Comparison of ENCODE assay signal across 1 cellular context in genomic region chr11:128776434-128777284, GRCh38.
TF ChIP-seq lines count a peak whose summit lies in the region.

No MANE protein-coding gene starts in this region.

TF ChIP-seq in K562, 482 proteins besides CTCF, POLR2A, EP300 and RAD21 (continued from another document):
- TF ChIP-seq NRF1 (conservative IDR thresholded peaks at IDR 0.05 in 1 of 2, IDR thresholded peaks at IDR 0.05 in 1 of 2), result peak; percentile 48 to 59
- 0 out of 4 replicates have a peak, but pooled peaks of 1 of the 2 experiments have one; percentile 32 for TF ChIP-seq UBTF (IDR thresholded peaks at IDR 0.05; ENCODE audit: borderline replicate concordance in 1 of 2, low read depth in 2 of 2, low read length in 2 of 2)
- TF ChIP-seq, protein P1, sequence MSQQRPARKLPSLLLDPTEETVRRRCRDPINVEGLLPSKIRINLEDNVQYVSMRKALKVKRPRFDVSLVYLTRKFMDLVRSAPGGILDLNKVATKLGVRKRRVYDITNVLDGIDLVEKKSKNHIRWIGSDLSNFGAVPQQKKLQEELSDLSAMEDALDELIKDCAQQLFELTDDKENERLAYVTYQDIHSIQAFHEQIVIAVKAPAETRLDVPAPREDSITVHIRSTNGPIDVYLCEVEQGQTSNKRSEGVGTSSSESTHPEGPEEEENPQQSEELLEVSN (IDR thresholded peaks at IDR 0.05; ENCODE audit: borderline replicate concordance in 1 of 2, extremely low read depth in 1 of 2, insufficient read depth in 1 of 2, insufficient read length in 1 of 2, low read depth in 1 of 2, low read length in 1 of 2, poor library complexity in 1 of 2, severe bottlenecking in 1 of 2), result peak in 1 of 2 experiments; percentile 3
- TF ChIP-seq CBX5 (IDR thresholded peaks at IDR 0.05; ENCODE audit: borderline replicate concordance, low read depth), result no peak
- TF ChIP-seq TEAD1 (CRISPR knock-in tag; IDR thresholded peaks at IDR 0.05), result no peak
- no peak for TF ChIP-seq ARHGAP35 (IDR thresholded peaks at IDR 0.05; ENCODE audit: partially characterized antibody)
- peak; percentile 65 for TF ChIP-seq CBFA2T3 (IDR thresholded peaks at IDR 0.05)
- TF ChIP-seq TAL1 (IDR thresholded peaks at IDR 0.05), result peak; percentile 29; the same call in 1 of the 2 replicates
